ENCODE assay signal across 1 cellular context in genomic region chr5:172862165-172862801, GRCh38.
TF ChIP-seq lines count a peak whose summit lies in the region.

No MANE protein-coding gene starts in this region.

TF ChIP-seq in IMR-90, 13 proteins besides CTCF, POLR2A, EP300 and RAD21:
- no peak for TF ChIP-seq CHD1 (IDR thresholded peaks at IDR 0.05; ENCODE audit: low read depth, low read length)
